ENCODE assay signal across 9 cellular contexts in the genomic region with DNA sequence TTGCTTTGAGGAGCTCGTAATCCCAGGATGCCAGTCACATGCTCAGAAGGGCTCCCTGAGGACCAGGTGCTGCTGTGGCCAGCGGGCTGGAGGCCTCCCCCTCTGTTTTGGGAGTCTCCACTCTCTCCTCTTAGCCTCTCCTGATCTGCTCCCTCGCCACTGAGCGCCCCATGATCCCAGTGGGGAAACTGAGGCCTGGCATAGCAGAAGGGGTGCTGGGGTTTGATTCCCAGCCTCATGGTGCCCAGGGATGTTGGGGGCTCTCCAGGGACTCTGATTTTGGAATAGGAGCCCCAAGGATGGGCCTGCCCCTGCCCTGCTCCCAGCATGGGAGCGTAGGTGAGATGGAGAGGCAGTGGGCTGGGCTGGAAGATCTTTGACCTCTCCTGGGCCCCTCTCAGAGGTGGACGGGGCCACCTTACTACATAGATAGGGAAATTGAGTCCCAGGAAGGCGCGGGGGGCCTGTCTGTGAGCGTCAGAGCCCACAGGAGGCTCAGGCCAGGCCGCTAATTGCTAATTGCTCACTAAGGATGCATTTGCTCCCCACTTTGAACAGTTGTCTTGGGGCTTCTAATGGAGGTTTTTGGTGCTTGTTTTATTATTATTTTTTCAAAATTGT. TPM values are rescaled to one million over a fixed set of nuclear protein-coding genes. Genes with fewer than 3 reads are reported as not detected.
DNase-seq lines count a peak whose midpoint lies in the region; ATAC-seq and TF ChIP-seq lines count a peak whose summit lies in the region.
"Had no signal": no experiment of that assay in that cellular context is flagged by ENCODE, and none has a peak within 500 bp of the region (broad histone marks: within the 10 kb centered on the region; RNA-seq: fewer than 3 reads in every experiment).

No MANE protein-coding gene starts in this region.

- peaks cover 2% of the 10 kb centered on the region for H3K9me3 Mint-ChIP-seq in activated naive CD8-positive, alpha-beta T cell (ENCODE audit: low read depth)
- H3K9me3 Mint-ChIP-seq: type B pancreatic cell had no signal

- H3K14ac ChIP-seq in mesenchymal stem cell (ENCODE audit: low read length in 2 of 2) = peak overlapping the region in 1 of 2 experiments; percentile 76

- H3K4me1 Mint-ChIP-seq in activated naive CD8-positive, alpha-beta T cell (ENCODE audit: low read depth) = peaks cover 71% of the 10 kb centered on the region

- H3K4ac ChIP-seq in mesenchymal stem cell (ENCODE audit: low read depth in 1 of 2, low read length in 2 of 2) = peak overlapping the region; percentile 80 to 82

- H2BK15ac ChIP-seq in mesenchymal stem cell (ENCODE audit: low read depth, poor library complexity, severe bottlenecking) = peak overlapping the region; percentile 97

- H2BK12ac ChIP-seq in mesenchymal stem cell (ENCODE audit: low read length in 2 of 2) = peak overlapping the region; percentile 23 to 90

- H3K4me3 Mint-ChIP-seq in activated naive CD8-positive, alpha-beta T cell = peak overlapping the region; percentile 96
- H3K4me3 Mint-ChIP-seq: type B pancreatic cell had no signal

- H4K8ac ChIP-seq in mesenchymal stem cell (ENCODE audit: low read length) = peak overlapping the region; percentile 90

- no peak overlapping the region for H2AFZ ChIP-seq in mesenchymal stem cell (ENCODE audit: low read depth, low read length)

- ATAC-seq in heart right ventricle = no peak
- ATAC-seq in Right ventricle myocardium inferior = no peak
- no peak for ATAC-seq in HG02970 (IDR thresholded peaks at IDR 0.05; ENCODE audit: low FRiP score, unreplicated experiment)

- peak overlapping the region in 6 of 10 donors; percentile 39 to 91 (median 51) for H3K27ac ChIP-seq in heart right ventricle
- H3K27ac ChIP-seq in mesenchymal stem cell (ENCODE audit: low read length, poor library complexity, severe bottlenecking) = peak overlapping the region; percentile 31
- no peak overlapping the region for H3K27ac ChIP-seq in urinary bladder (ENCODE audit: low read depth)

- peak overlapping the region; percentile 33 for H2AK5ac ChIP-seq in mesenchymal stem cell (ENCODE audit: low read length, severe bottlenecking)

- H2BK5ac ChIP-seq in mesenchymal stem cell (ENCODE audit: low read depth, low read length, poor library complexity, severe bottlenecking) = no peak overlapping the region

- H3K9ac ChIP-seq in mesenchymal stem cell (ENCODE audit: low read length) = peak overlapping the region; percentile 90

- H3K79me1 ChIP-seq in mesenchymal stem cell (replicated peaks; ENCODE audit: low read length, poor library complexity, severe bottlenecking) = peaks cover 10% of the 10 kb centered on the region

- H3K27me3 Mint-ChIP-seq in activated naive CD8-positive, alpha-beta T cell = no peaks in the 10 kb centered on the region
- H3K27me3 Mint-ChIP-seq: type B pancreatic cell had no signal

- H3K18ac ChIP-seq in mesenchymal stem cell (ENCODE audit: low read depth in 1 of 2, low read length in 2 of 2) = peak overlapping the region; percentile 22 to 87

- H3K4me1 ChIP-seq in heart right ventricle (peaks cover 3 to 48% (median 7%) of the 10 kb centered on the region in 9 donors), mesenchymal stem cell (ENCODE audit: control insufficient read depth, insufficient read depth, low read depth, low read length) (peaks cover 21% of the 10 kb centered on the region), urinary bladder (ENCODE audit: insufficient read depth) (no peaks in the 10 kb centered on the region)

- H3K36me3 Mint-ChIP-seq in activated naive CD8-positive, alpha-beta T cell = peaks cover 3% of the 10 kb centered on the region

- DNase-seq in heart right ventricle (no peak), Right ventricle myocardium inferior (ENCODE audit: missing footprints) (no peak), mesenchymal stem cell (no peak), NCI-H524 (lab: John Stamatoyannopoulos, UW) (no peak)
- no peak for DNase-seq in central memory CD4-positive, alpha-beta T cell

- no peak for TF ChIP-seq CTCF in heart right ventricle (IDR thresholded peaks at IDR 0.05)

- no peak overlapping the region for H3K23ac ChIP-seq in mesenchymal stem cell (ENCODE audit: low read length in 2 of 2)

- H3K36me3 ChIP-seq in heart right ventricle = no peaks in the 10 kb centered on the region
- peaks cover 0 to 4% of the 10 kb centered on the region in 2 experiments for H3K36me3 ChIP-seq in mesenchymal stem cell (ENCODE audit: control insufficient read depth in 1 of 2, insufficient read depth in 2 of 2, low read depth in 1 of 2, low read length in 2 of 2)
- H3K36me3 ChIP-seq in urinary bladder (ENCODE audit: insufficient read depth) = no peaks in the 10 kb centered on the region

- peak overlapping the region; percentile 98 for H3K27ac Mint-ChIP-seq in activated naive CD8-positive, alpha-beta T cell

- H4K91ac ChIP-seq in mesenchymal stem cell (ENCODE audit: low read length) = peak overlapping the region; percentile 97

- peaks cover 0 to 18% (median 0%) of the 10 kb centered on the region in 7 donors for H3K27me3 ChIP-seq in heart right ventricle
- no peaks in the 10 kb centered on the region for H3K27me3 ChIP-seq in mesenchymal stem cell (ENCODE audit: control insufficient read depth in 1 of 2, insufficient read depth in 1 of 2, low read length in 2 of 2)

- no peaks in the 10 kb centered on the region for H3K9me3 ChIP-seq in heart right ventricle
- H3K9me3 ChIP-seq in mesenchymal stem cell (ENCODE audit: control insufficient read depth, low read length) = no peaks in the 10 kb centered on the region

- WGBS in heart right ventricle, 2 donors = 87 to 91% methylated on average over 10 of the region's 10 CpGs
- WGBS in mesenchymal stem cell = 88% methylated on average over 9 of the region's 10 CpGs
- WGBS in urinary bladder = 85% methylated on average over 10 of the region's 10 CpGs

- no peak overlapping the region for H3K4me2 ChIP-seq in mesenchymal stem cell (ENCODE audit: low read length, poor library complexity, severe bottlenecking)

- intact Hi-C loops in heart right ventricle (cut with DNase I) (no loop called here), Right ventricle myocardium inferior (cut with DNase I) (no loop called here)

- H2BK120ac ChIP-seq in mesenchymal stem cell (ENCODE audit: low read depth, low read length) = peak overlapping the region; percentile 88

- H3K4me3 ChIP-seq in heart right ventricle = peak overlapping the region in 7 of 10 donors; percentile 28 to 58 (median 49)
- H3K4me3 ChIP-seq in mesenchymal stem cell (ENCODE audit: insufficient read depth in 1 of 2, low read depth in 1 of 2, low read length in 2 of 2) = peak overlapping the region in 1 of 2 experiments; percentile 80
- peak overlapping the region; percentile 16 for H3K4me3 ChIP-seq in urinary bladder (ENCODE audit: low read depth, low read length)

RNA-seq across cellular contexts. Expression of a gene that starts 0.5 kb away (rescaled TPM):
- total RNA-seq in heart right ventricle (10 to 100 TPM in 2 of 10 donors, 1 to 10 TPM in 8; 2.2 to 25.5 (median 4.7) TPM), Right ventricle myocardium inferior (11.7 TPM), urinary bladder (14.2 TPM)
- polyA plus RNA-seq in heart right ventricle (1 to 10 TPM; 2.4 to 5.0 TPM), urinary bladder (8.9 TPM)
- polyA plus RNA-seq in mesenchymal stem cell (2013, experiment 1 of 2) = 6.2 TPM
- 6.4 TPM for polyA plus RNA-seq in mesenchymal stem cell (2013, experiment 2 of 2)
